Comparison of ENCODE assay signal across 8 cellular contexts in the genomic region with DNA sequence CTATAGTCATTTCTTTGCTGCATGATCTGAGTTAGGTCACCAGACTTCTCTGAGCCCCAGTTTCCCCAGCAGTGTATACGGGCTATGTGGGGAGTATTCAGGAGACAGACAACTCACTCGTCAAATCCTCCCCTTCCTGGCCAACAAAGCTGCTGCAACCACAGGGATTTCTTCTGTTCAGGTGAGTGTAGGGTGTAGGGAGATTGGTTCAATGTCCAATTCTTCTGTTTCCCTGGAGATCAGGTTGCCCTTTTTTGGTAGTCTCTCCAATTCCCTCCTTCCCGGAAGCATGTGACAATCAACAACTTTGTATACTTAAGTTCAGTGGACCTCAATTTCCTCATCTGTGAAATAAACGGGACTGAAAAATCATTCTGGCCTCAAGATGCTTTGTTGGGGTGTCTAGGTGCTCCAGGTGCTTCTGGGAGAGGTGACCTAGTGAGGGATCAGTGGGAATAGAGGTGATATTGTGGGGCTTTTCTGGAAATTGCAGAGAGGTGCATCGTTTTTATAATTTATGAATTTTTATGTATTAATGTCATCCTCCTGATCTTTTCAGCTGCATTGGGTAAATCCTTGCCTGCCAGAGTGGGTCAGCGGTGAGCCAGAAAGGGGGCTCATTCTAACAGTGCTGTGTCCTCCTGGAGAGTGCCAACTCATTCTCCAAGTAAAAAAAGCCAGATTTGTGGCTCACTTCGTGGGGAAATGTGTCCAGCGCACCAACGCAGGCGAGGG. TPM values are rescaled to one million over a fixed set of nuclear protein-coding genes. Genes with fewer than 3 reads are reported as not detected.
DNase-seq lines count a peak whose midpoint lies in the region; ATAC-seq, FAIRE-seq and TF ChIP-seq lines count a peak whose summit lies in the region.

No MANE protein-coding gene starts in this region.

- H3K9me3 ChIP-seq in PC-3 (ENCODE audit: low read length) (no peaks in the 10 kb centered on the region), trophoblast cell (ENCODE audit: insufficient read depth, low read depth, low read length) (peaks cover 2% of the 10 kb centered on the region)

- DNase-seq in GM12891 (ENCODE audit: insufficient read length, low spot score) (no peak), PC-3 (no peak), epithelial cell of proximal tubule (ENCODE audit: low read depth) (no peak), trophoblast cell (no peak), kidney tubule cell (ENCODE audit: low spot score) (no peak), NCI-H1436 (lab: John Stamatoyannopoulos, UW) (no peak)

- H2BK120ac ChIP-seq in trophoblast cell (ENCODE audit: insufficient read depth, low read length, poor library complexity), result peak overlapping the region; percentile 77

- peaks cover 38% of the 10 kb centered on the region for H3K79me1 ChIP-seq in trophoblast cell (ENCODE audit: low read length)

- H2BK5ac ChIP-seq in trophoblast cell (ENCODE audit: low read depth, low read length, poor library complexity), result peak overlapping the region; percentile 96

- intact Hi-C loops in PC-3 (cut with micrococcal nuclease), result no loop called here

- H4K8ac ChIP-seq in trophoblast cell (ENCODE audit: low read depth, low read length), result peak overlapping the region; percentile 86

- no TSS peak for BruUV-seq in PC-3 (replicated peaks; lab: Mats Ljungman, UMichigan)

- H3K18ac ChIP-seq in trophoblast cell (ENCODE audit: low read length), result peak overlapping the region; percentile 83

- TF ChIP-seq CTCF in PC-3 (conservative IDR thresholded peaks at IDR 0.05; ENCODE audit: low read depth, low read length) (no peak), epithelial cell of proximal tubule (conservative IDR thresholded peaks at IDR 0.05; ENCODE audit: low read depth, low read length) (no peak)

- TF ChIP-seq POLR2A in GM12891 (IDR thresholded peaks at IDR 0.05; ENCODE audit: low read depth, low read length), result no peak

- H4K20me1 ChIP-seq in PC-3 (ENCODE audit: low read length), result no peaks in the 10 kb centered on the region

- H3K9me2 ChIP-seq in PC-3 (replicated peaks; ENCODE audit: low read length), result no peaks in the 10 kb centered on the region

- peak; percentile 35 for FAIRE-seq in GM12891 (lab: Jason Lieb, UNC)

- ATAC-seq in PC-3 (no peak), GM19467 (IDR thresholded peaks at IDR 0.05; ENCODE audit: unreplicated experiment) (no peak), HG03521 (IDR thresholded peaks at IDR 0.05; ENCODE audit: unreplicated experiment) (no peak)

- H3K4me2 ChIP-seq in PC-3 (ENCODE audit: low read length) (peak overlapping the region; percentile 97), trophoblast cell (ENCODE audit: low read length) (peak overlapping the region; percentile 97)

- CTCF ChIA-PET in PC-3 (lab: Charles Lee), result interaction anchor here (0.9 to 1.1 kb wide), 2 partner anchors 53 to 63 kb away, joined by 3 to 4 read pairs; no protein-coding TSS in a partner anchor

- H3K14ac ChIP-seq in trophoblast cell (ENCODE audit: low read length), result peak overlapping the region; percentile 89

- no CpG with 5 or more reads among the region's 10 CpGs for WGBS in trophoblast cell (ENCODE audit: extremely low coverage, insufficient coverage, insufficient read length)

- H3K4ac ChIP-seq in trophoblast cell (ENCODE audit: low read depth, low read length), result peak overlapping the region; percentile 38

- H2AFZ ChIP-seq in PC-3 (ENCODE audit: low read length) (peak overlapping the region; percentile 36; the same call in 1 of the 2 replicates), trophoblast cell (ENCODE audit: insufficient read depth, low read length, poor library complexity) (peak overlapping the region; percentile 43)

- no peaks in the 10 kb centered on the region for H3F3A ChIP-seq in PC-3 (ENCODE audit: low read length, unreplicated experiment)

- H3K9ac ChIP-seq in PC-3 (ENCODE audit: low read length), result no peak overlapping the region
- no peak overlapping the region for H3K9ac ChIP-seq in trophoblast cell (ENCODE audit: low read length)

- peak overlapping the region; percentile 56 for H4K12ac ChIP-seq in trophoblast cell (ENCODE audit: low read depth, low read length)

- H3K27ac ChIP-seq in PC-3 (ENCODE audit: low read length), result no peak overlapping the region
- H3K27ac ChIP-seq in trophoblast cell (ENCODE audit: low read depth, low read length), result peak overlapping the region; percentile 84

- no peak overlapping the region for H3K23ac ChIP-seq in trophoblast cell (ENCODE audit: low read length)

- H3K27me3 ChIP-seq in PC-3 (ENCODE audit: low read length) (no peaks in the 10 kb centered on the region), trophoblast cell (ENCODE audit: insufficient read depth, low read length) (peaks cover 6% of the 10 kb centered on the region)

- peaks cover 14% of the 10 kb centered on the region; the same call in 1 of the 2 replicates for H3K79me2 ChIP-seq in PC-3 (ENCODE audit: low read length)
- H3K79me2 ChIP-seq in trophoblast cell (ENCODE audit: control insufficient read depth, insufficient read depth, low read length, poor library complexity), result peaks cover 18% of the 10 kb centered on the region

- H2BK12ac ChIP-seq in trophoblast cell (ENCODE audit: low read length), result peak overlapping the region; percentile 83

- POLR2A ChIA-PET in PC-3 (lab: Charles Lee; ENCODE audit: unreplicated experiment), result interaction anchor here (0.5 to 1.1 kb wide), 3 partner anchors 33 to 62 kb away, joined by 3 to 4 read pairs (median 3); no protein-coding TSS in a partner anchor

- H4K91ac ChIP-seq in trophoblast cell (ENCODE audit: low read depth, low read length), result peak overlapping the region; percentile 99

- H3K4me1 ChIP-seq in PC-3 (ENCODE audit: insufficient read depth, low read length), result peaks cover 27% of the 10 kb centered on the region
- peaks cover 29% of the 10 kb centered on the region in 2 experiments for H3K4me1 ChIP-seq in trophoblast cell (ENCODE audit: control insufficient read depth in 1 of 2, insufficient read depth in 2 of 2, low read length in 2 of 2)

- peak overlapping the region; percentile 76; the same call in 1 of the 2 replicates for H3K4me3 ChIP-seq in PC-3 (ENCODE audit: low read length)
- peak overlapping the region; percentile 99 for H3K4me3 ChIP-seq in epithelial cell of proximal tubule (ENCODE audit: low read depth, low read length)
- no peak overlapping the region for H3K4me3 ChIP-seq in trophoblast cell (ENCODE audit: low read depth, low read length)

- no peaks in the 10 kb centered on the region for H3K36me3 ChIP-seq in PC-3 (ENCODE audit: low read depth, low read length)
- H3K36me3 ChIP-seq in trophoblast cell (ENCODE audit: control insufficient read depth in 1 of 2, insufficient read depth in 2 of 2, low read length in 2 of 2), result peaks cover 3 to 11% of the 10 kb centered on the region in 2 experiments

- H2AK5ac ChIP-seq in trophoblast cell (ENCODE audit: low read length), result no peak overlapping the region

TF ChIP-seq in GM12891, 5 proteins besides CTCF, POLR2A, EP300 and RAD21:
- TF ChIP-seq SPI1 (IDR thresholded peaks at IDR 0.05; ENCODE audit: low read depth, low read length) (no peak), TAF1 (IDR thresholded peaks at IDR 0.05; ENCODE audit: low read depth, low read length) (no peak), PAX5 (IDR thresholded peaks at IDR 0.05; ENCODE audit: insufficient read depth, low read length, severe bottlenecking) (no peak)

RNA-seq across cellular contexts. Expression of a gene that starts 0.6 kb away (rescaled TPM):
- 206 TPM for polyA plus RNA-seq in GM12891 (2012; ENCODE audit: low read depth, missing spikeins)
- total RNA-seq in PC-3 (2014; rRNA removed), result 79.5 and 91.5 TPM in 2 replicates
- total RNA-seq in epithelial cell of proximal tubule, result 208 and 427 TPM in 2 replicates
- polyA plus RNA-seq in trophoblast cell (2013), result 171 and 186 TPM in 2 replicates

RNA-seq across cellular contexts. Expression of a gene that starts 19.7 kb away (rescaled TPM):
- polyA plus RNA-seq in GM12891 (2012; ENCODE audit: low read depth, missing spikeins), result 0.10 TPM
- total RNA-seq in PC-3 (2014; rRNA removed) (not detected in 2 replicates), epithelial cell of proximal tubule (under 0.01 TPM in 1 of 2 replicates, not detected in the other)
- 0.01 TPM in 2 replicates for polyA plus RNA-seq in trophoblast cell (2013)
